Comparison of ENCODE assay signal across 1 cellular context in genomic region chr1:47178665-47179022, GRCh38.
TF ChIP-seq lines count a peak whose summit lies in the region.

No MANE protein-coding gene starts in this region.

TF ChIP-seq in endothelial cell of umbilical vein, 7 proteins besides CTCF, POLR2A, EP300 and RAD21 (continued from another document):
- TF ChIP-seq FOS (IDR thresholded peaks at IDR 0.05; ENCODE audit: borderline replicate concordance, insufficient read depth, low read length) (no peak), MAX (IDR thresholded peaks at IDR 0.05; ENCODE audit: insufficient read depth, insufficient read length) (no peak), POLR2AphosphoS5 (IDR thresholded peaks at IDR 0.05; ENCODE audit: insufficient read depth, low read depth, low read length) (no peak), JUN (IDR thresholded peaks at IDR 0.05; ENCODE audit: borderline replicate concordance, insufficient read depth, insufficient read length, low read depth) (no peak), GATA2 (IDR thresholded peaks at IDR 0.05; ENCODE audit: insufficient read depth, insufficient read length, low read depth, low read length) (no peak), EZH2 (IDR thresholded peaks at IDR 0.05; ENCODE audit: borderline replicate concordance, low read depth, low read length, severe bottlenecking) (no peak)
